Comparison of ENCODE assay signal across 22 cellular contexts in genomic region chr1:56028244-56028643, GRCh38.
"Had no signal": no experiment of that assay in that cellular context is flagged by ENCODE, and none has a peak within 500 bp of the region (broad histone marks: within the 10 kb centered on the region; RNA-seq: fewer than 3 reads in every experiment).

No MANE protein-coding gene starts in this region.

- H3K9me3 ChIP-seq: esophagus muscularis mucosa, gastroesophageal sphincter, heart right ventricle, left ventricle myocardium inferior, suprapubic skin, transverse colon had no signal

- H3K36me3 ChIP-seq: cardiac muscle cell, esophagus muscularis mucosa, gastroesophageal sphincter, heart right ventricle, left ventricle myocardium inferior, suprapubic skin, transverse colon, WERI-Rb-1 had no signal

- DNase-seq: activated CD4-positive, alpha-beta T cell treated with anti-CD3 and anti-CD28 coated beads, Interleukin-2, amount 50 U/mL, for 4 hours; activated naive CD8-positive, alpha-beta T cell treated with anti-CD3 and anti-CD28 coated beads, Interleukin-2, amount 10 ng/mL, durations not matched to agents 7 days and 5 days; activated T-cell treated with anti-CD3 and anti-CD28 coated beads for 4 hours; amygdala; effector CD8-positive, alpha-beta T cell; heart right ventricle; immature natural killer cell; kidney glomerular epithelial cell; left ventricle myocardium inferior; mammary epithelial cell; stimulated activated CD4-positive, alpha-beta T cell treated with anti-CD3 and anti-CD28 coated beads, Interleukin-2, amount 100 ng/mL, for 24 hours; stimulated activated naive CD8-positive, alpha-beta T cell treated with anti-CD3 and anti-CD28 coated beads, Interleukin-15, amount 100 ng/mL, for 72 hours; T1000; WERI-Rb-1 had no signal

- H3K27ac ChIP-seq: cardiac muscle cell, esophagus muscularis mucosa, gastroesophageal sphincter, heart right ventricle, left ventricle myocardium inferior, suprapubic skin, WERI-Rb-1 had no signal

- H3K36me3 Mint-ChIP-seq: activated naive CD8-positive, alpha-beta T cell treated with anti-CD3 and anti-CD28 coated beads, Interleukin-2, amount 10 ng/mL, durations not matched to agents 7 days and 5 days; immature natural killer cell had no signal

- ATAC-seq: gastroesophageal sphincter; heart right ventricle; stimulated activated naive CD8-positive, alpha-beta T cell treated with anti-CD3 and anti-CD28 coated beads, Interleukin-15, amount 100 ng/mL, for 72 hours had no signal

- H3K4me3 Mint-ChIP-seq: activated naive CD8-positive, alpha-beta T cell treated with anti-CD3 and anti-CD28 coated beads, Interleukin-2, amount 10 ng/mL, durations not matched to agents 7 days and 5 days; dendritic cell treated with granulocyte-macrophage colony-stimulating factor and Interleukin-4, amounts not matched to agents 40 ng/mL and 50 ng/mL, for 4 days; immature natural killer cell; neural crest cell; stimulated activated naive CD8-positive, alpha-beta T cell treated with anti-CD3 and anti-CD28 coated beads, Interleukin-15, amount 100 ng/mL, for 72 hours had no signal

- H3K4me1 ChIP-seq: transverse colon had no signal

- H3K27me3 ChIP-seq: cardiac muscle cell, esophagus muscularis mucosa, gastroesophageal sphincter, heart right ventricle, suprapubic skin, transverse colon had no signal

- H3K4me3 ChIP-seq: cardiac muscle cell, esophagus muscularis mucosa, gastroesophageal sphincter, heart right ventricle, left ventricle myocardium inferior, suprapubic skin, transverse colon had no signal

- H3K27me3 Mint-ChIP-seq: progenitor cell of endocrine pancreas; stimulated activated naive CD8-positive, alpha-beta T cell treated with anti-CD3 and anti-CD28 coated beads, Interleukin-15, amount 100 ng/mL, for 72 hours had no signal

- H3K4me1 Mint-ChIP-seq: activated naive CD8-positive, alpha-beta T cell treated with anti-CD3 and anti-CD28 coated beads, Interleukin-2, amount 10 ng/mL, durations not matched to agents 7 days and 5 days; neural crest cell; stimulated activated naive CD8-positive, alpha-beta T cell treated with anti-CD3 and anti-CD28 coated beads, Interleukin-15, amount 100 ng/mL, for 72 hours had no signal

- H3K27ac Mint-ChIP-seq: activated naive CD8-positive, alpha-beta T cell treated with anti-CD3 and anti-CD28 coated beads, Interleukin-2, amount 10 ng/mL, durations not matched to agents 7 days and 5 days; dendritic cell treated with granulocyte-macrophage colony-stimulating factor and Interleukin-4, amounts not matched to agents 40 ng/mL and 50 ng/mL, for 4 days; immature natural killer cell; progenitor cell of endocrine pancreas; stimulated activated naive CD8-positive, alpha-beta T cell treated with anti-CD3 and anti-CD28 coated beads, Interleukin-15, amount 100 ng/mL, for 72 hours had no signal
